7 cellular contexts compared by ENCODE assay signal in genomic region chr2:153478289-153479261, GRCh38. TPM values are rescaled to one million over a fixed set of nuclear protein-coding genes. Genes with fewer than 3 reads are reported as not detected.
DNase-seq lines count a peak whose midpoint lies in the region; ATAC-seq and TF ChIP-seq lines count a peak whose summit lies in the region.

TSS of gene RPRM (minus strand) at chr2:153478762. CDS start at chr2:153478565, 197 bp downstream.

- H3K27ac ChIP-seq in right lobe of liver: no peak within 1 kb of the TSS

- intact Hi-C loops in right lobe of liver (cut with DNase I): no loop called here

- WGBS in right lobe of liver (ENCODE audit: insufficient coverage, low coverage, low lambda C conversion rate, missing lambda C conversion rate): 3% methylated on average over 18 of the region's 93 CpGs

- no peaks in the 10 kb centered on the region for H3K36me3 ChIP-seq in right lobe of liver

- H3K9me3 ChIP-seq in right lobe of liver: no peaks in the 10 kb centered on the region

- DNase-seq in NCI-H2029 (lab: John Stamatoyannopoulos, UW): peak; percentile 88
- DNase-seq in activated CD4-positive, alpha-beta T cell treated with anti-CD3 and anti-CD28 coated beads for 1 hour: peak; percentile 22
- peak; percentile 73 for DNase-seq in dermis blood vessel endothelial cell
- peak; percentile 60 to 77 (median 71) for DNase-seq in right lobe of liver
- DNase-seq in stimulated activated CD4-positive, alpha-beta T cell treated with anti-CD3 and anti-CD28 coated beads, Interleukin-4, amount 100 ng/mL, for 1 hour: peak; percentile 50

- TF ChIP-seq CTCF in right lobe of liver (IDR thresholded peaks at IDR 0.05): peak; percentile 66 to 92 (median 91)

- H3K4me3 ChIP-seq in right lobe of liver: peak within 1 kb of the TSS; percentile 36 to 55 (median 39)

- H3K4me1 ChIP-seq in right lobe of liver: peaks cover 0 to 21% (median 0%) of the 10 kb centered on the region in 4 donors

- no peak for TF ChIP-seq POLR2A in right lobe of liver (IDR thresholded peaks at IDR 0.05)

- peaks cover 5% of the 10 kb centered on the region in 2 donors for H3K27me3 ChIP-seq in right lobe of liver

- ATAC-seq in GM18502 (IDR thresholded peaks at IDR 0.05; ENCODE audit: poor library complexity, unreplicated experiment) (peak; percentile 96), HG02870 (IDR thresholded peaks at IDR 0.05; ENCODE audit: unreplicated experiment) (peak; percentile 84), right lobe of liver (peak; percentile 96 to 98 (median 98))

RNA-seq across cellular contexts. Expression of gene RPRM, which starts in this region (rescaled TPM):
- not detected in 2 replicates for total RNA-seq in dermis blood vessel endothelial cell
- total RNA-seq in right lobe of liver: not detected

Comparison
In these comparisons a context has a peak if more than half of its experiments do, and no peak if none do; other contexts are left out.
1. Peak in DNase-seq in dermis blood vessel endothelial cell; RNA of the gene not detected or under 1 TPM.
2. Peak in DNase-seq, ATAC-seq and H3K4me3 ChIP-seq in right lobe of liver; RNA of the gene not detected or under 1 TPM.
3. DNase-seq: peak in every context shown above with its lines; median percentile 88 in NCI-H2029; 73 in dermis blood vessel endothelial cell; 71 in right lobe of liver; 50 in stimulated activated CD4-positive, alpha-beta T cell treated with anti-CD3 and anti-CD28 coated beads, Interleukin-4, amount 100 ng/mL, for 1 hour; 22 in activated CD4-positive, alpha-beta T cell treated with anti-CD3 and anti-CD28 coated beads for 1 hour.